ENCODE assay signal across 26 cellular contexts in genomic region chr2:66667852-66668251, GRCh38.
DNase-seq lines count a peak whose midpoint lies in the region; ATAC-seq and TF ChIP-seq lines count a peak whose summit lies in the region.
"Had no signal": no experiment of that assay in that cellular context is flagged by ENCODE, and none has a peak within 500 bp of the region (broad histone marks: within the 10 kb centered on the region; RNA-seq: fewer than 3 reads in every experiment).

No MANE protein-coding gene starts in this region.

- H3K27me3 Mint-ChIP-seq in nephron (ENCODE audit: low read depth), result no peaks in the 10 kb centered on the region
- peaks cover 11% of the 10 kb centered on the region for H3K27me3 Mint-ChIP-seq in neural progenitor cell (ENCODE audit: insufficient read depth, low read depth)
- H3K27me3 Mint-ChIP-seq in activated CD4-positive, alpha-beta T cell treated with anti-CD3 and anti-CD28 coated beads, Interleukin-2, amount 10 ng/mL, durations not matched to agents 24 days and 14 days, result no peaks in the 10 kb centered on the region
- H3K27me3 Mint-ChIP-seq: CD4-positive, alpha-beta memory T cell; CD4-positive, CD25-positive, alpha-beta regulatory T cell; CD8-positive, alpha-beta memory T cell had no signal

- H3K4me3 Mint-ChIP-seq in nephron, result no peak overlapping the region
- H3K4me3 Mint-ChIP-seq in neural progenitor cell, result no peak overlapping the region
- no peak overlapping the region for H3K4me3 Mint-ChIP-seq in activated CD4-positive, alpha-beta T cell treated with anti-CD3 and anti-CD28 coated beads, Interleukin-2, amount 10 ng/mL, durations not matched to agents 24 days and 14 days
- H3K4me3 Mint-ChIP-seq: CD14-positive monocyte; CD4-positive, alpha-beta memory T cell; CD4-positive, CD25-positive, alpha-beta regulatory T cell; CD8-positive, alpha-beta memory T cell had no signal

- no peaks in the 10 kb centered on the region for H3K79me2 ChIP-seq in neural progenitor cell (ENCODE audit: low read depth)

- peak overlapping the region; percentile 27 for H2AFZ ChIP-seq in neural progenitor cell (replicated peaks)

- H3K9me3 ChIP-seq in neural progenitor cell (ENCODE audit: low read depth) (no peaks in the 10 kb centered on the region), ascending aorta (no peaks in the 10 kb centered on the region)
- H3K9me3 ChIP-seq: BE2C, BLaER1 had no signal

- no peak overlapping the region for H3K4me2 ChIP-seq in neural progenitor cell
- H3K4me2 ChIP-seq: BLaER1 had no signal

- H3K27me3 ChIP-seq in neural progenitor cell, result no peaks in the 10 kb centered on the region
- H3K27me3 ChIP-seq in ascending aorta, result no peaks in the 10 kb centered on the region
- H3K27me3 ChIP-seq: BE2C, BLaER1 had no signal

- intact Hi-C loops in Right ventricle myocardium inferior (cut with DNase I) (no loop called here), ascending aorta (cut with DNase I) (no loop called here)
- intact Hi-C loops in activated CD4-positive, alpha-beta T cell treated with anti-CD3 and anti-CD28 coated beads, Interleukin-2, amount 10 ng/mL, durations not matched to agents 24 days and 14 days (cut with micrococcal nuclease), result no loop called here

- DNase-seq in HEK293T (ENCODE audit: extremely low spot score) (no peak), left kidney (ENCODE audit: low read depth, low spot score) (peak; percentile 65), neural progenitor cell (ENCODE audit: low spot score) (no peak), Right ventricle myocardium inferior (ENCODE audit: missing footprints) (no peak), inferior parietal cortex (ENCODE audit: extremely low spot score) (no peak), ascending aorta (ENCODE audit: low spot score in 2 of 2) (no peak)
- DNase-seq in activated CD4-positive, alpha-beta T cell treated with anti-CD3 and anti-CD28 coated beads, Interleukin-2, amount 10 ng/mL, durations not matched to agents 24 days and 14 days, result no peak
- DNase-seq: 8988T; ACHN; BE2C; C1 segment of cervical spinal cord; CD4-positive, alpha-beta memory T cell; CD4-positive, CD25-positive, alpha-beta regulatory T cell; CD8-positive, alpha-beta memory T cell; COR-L47; DMS 273 treated with DMSO at 0.1 percent for 48 hours; DMS153; DMS53; DMS79; DND-41; EL; GDM1 had no signal

- H3K27ac Mint-ChIP-seq in nephron (peak overlapping the region; percentile 14 to 49 (median 34)), neural progenitor cell (no peak overlapping the region)
- no peak overlapping the region for H3K27ac Mint-ChIP-seq in activated CD4-positive, alpha-beta T cell treated with anti-CD3 and anti-CD28 coated beads, Interleukin-2, amount 10 ng/mL, durations not matched to agents 24 days and 14 days
- H3K27ac Mint-ChIP-seq: CD4-positive, alpha-beta memory T cell; CD4-positive, CD25-positive, alpha-beta regulatory T cell; CD8-positive, alpha-beta memory T cell had no signal

- H3K36me3 ChIP-seq in neural progenitor cell (no peaks in the 10 kb centered on the region), ascending aorta (no peaks in the 10 kb centered on the region)
- H3K36me3 ChIP-seq: BE2C, BLaER1 had no signal

- CTCF ChIA-PET in HEK293T (lab: Yijun Ruan, JAX), result no interaction called here

- no peak for TF ChIP-seq CTCF in nephron (IDR thresholded peaks at IDR 0.05; ENCODE audit: unreplicated experiment in 3 of 3)
- TF ChIP-seq CTCF in neural progenitor cell (IDR thresholded peaks at IDR 0.05), result no peak
- TF ChIP-seq CTCF in ascending aorta (IDR thresholded peaks at IDR 0.05), result no peak

- no peaks in the 10 kb centered on the region for H3K36me3 Mint-ChIP-seq in nephron (ENCODE audit: low read depth)
- H3K36me3 Mint-ChIP-seq in neural progenitor cell, result no peaks in the 10 kb centered on the region
- H3K36me3 Mint-ChIP-seq in activated CD4-positive, alpha-beta T cell treated with anti-CD3 and anti-CD28 coated beads, Interleukin-2, amount 10 ng/mL, durations not matched to agents 24 days and 14 days (ENCODE audit: low read depth), result no peaks in the 10 kb centered on the region
- H3K36me3 Mint-ChIP-seq: CD14-positive monocyte; CD4-positive, alpha-beta memory T cell; CD4-positive, CD25-positive, alpha-beta regulatory T cell; CD8-positive, alpha-beta memory T cell had no signal

- H4K20me1 ChIP-seq in neural progenitor cell (ENCODE audit: low read depth), result no peaks in the 10 kb centered on the region
- H4K20me1 ChIP-seq: BLaER1 had no signal

- peaks cover 10% of the 10 kb centered on the region for H3K4me1 Mint-ChIP-seq in nephron
- H3K4me1 Mint-ChIP-seq in neural progenitor cell, result no peaks in the 10 kb centered on the region
- H3K4me1 Mint-ChIP-seq in activated CD4-positive, alpha-beta T cell treated with anti-CD3 and anti-CD28 coated beads, Interleukin-2, amount 10 ng/mL, durations not matched to agents 24 days and 14 days, result no peaks in the 10 kb centered on the region
- H3K4me1 Mint-ChIP-seq: CD4-positive, alpha-beta memory T cell; CD4-positive, CD25-positive, alpha-beta regulatory T cell; CD8-positive, alpha-beta memory T cell had no signal

- ATAC-seq in Right ventricle myocardium inferior, result no peak
- ATAC-seq: GM12878 had no signal

- peaks cover 2% of the 10 kb centered on the region for H3K4me1 ChIP-seq in neural progenitor cell
- no peaks in the 10 kb centered on the region for H3K4me1 ChIP-seq in ascending aorta
- H3K4me1 ChIP-seq: BE2C had no signal

- H3K9ac ChIP-seq in neural progenitor cell, result no peak overlapping the region
- H3K9ac ChIP-seq: BLaER1 had no signal

- H3K4me3 ChIP-seq in neural progenitor cell, result no peak overlapping the region
- H3K4me3 ChIP-seq in ascending aorta, result no peak overlapping the region
- H3K4me3 ChIP-seq: BLaER1, GM12878 had no signal

- no peaks in the 10 kb centered on the region for H3F3A ChIP-seq in neural progenitor cell (ENCODE audit: low read depth)

- no peaks in the 10 kb centered on the region for H3K9me3 Mint-ChIP-seq in nephron
- H3K9me3 Mint-ChIP-seq in neural progenitor cell, result no peaks in the 10 kb centered on the region
- H3K9me3 Mint-ChIP-seq in activated CD4-positive, alpha-beta T cell treated with anti-CD3 and anti-CD28 coated beads, Interleukin-2, amount 10 ng/mL, durations not matched to agents 24 days and 14 days, result no peaks in the 10 kb centered on the region

- no peak overlapping the region for H3K27ac ChIP-seq in neural progenitor cell
- H3K27ac ChIP-seq in ascending aorta, result no peak overlapping the region
- H3K27ac ChIP-seq: BLaER1 had no signal

- POLR2A ChIA-PET in HEK293T (lab: Yijun Ruan, JAX), result no interaction called here

TF ChIP-seq in HEK293T, 16 proteins besides CTCF, POLR2A, EP300 and RAD21:
- TF ChIP-seq BHLHE40 (IDR thresholded peaks at IDR 0.05; ENCODE audit: borderline replicate concordance) (no peak), PKNOX1 (IDR thresholded peaks at IDR 0.05) (peak; percentile 59), LEF1 (IDR thresholded peaks at IDR 0.05; ENCODE audit: borderline replicate concordance) (no peak), TARDBP (IDR thresholded peaks at IDR 0.05) (no peak)

Comparison
In these comparisons a context has a peak if more than half of its experiments do, and no peak if none do; other contexts are left out.
1. H3K27ac Mint-ChIP-seq: peak in nephron (3 of 3); none in neural progenitor cell (single experiment) and activated CD4-positive, alpha-beta T cell treated with anti-CD3 and anti-CD28 coated beads, Interleukin-2, amount 10 ng/mL, durations not matched to agents 24 days and 14 days (single experiment).